In genomic region chr14:104723651-104724406, GRCh38 we compare ENCODE assay signal across 8 cellular contexts. TPM values are rescaled to one million over a fixed set of nuclear protein-coding genes. Genes with fewer than 3 reads are reported as not detected.
DNase-seq lines count a peak whose midpoint lies in the region; ATAC-seq and TF ChIP-seq lines count a peak whose summit lies in the region.

Gene ADSS1 (plus strand): TSS chr14:104724229. CDS start chr14:104724271, 42 bp downstream.

- no peaks in the 10 kb centered on the region for H3F3A ChIP-seq in OCI-LY1 (ENCODE audit: insufficient read depth, low read length)

- 2 to 4% methylated on average over 13 to 51 of the region's 82 CpGs for WGBS in testis, 2 donors

- peak; percentile 99 for TF ChIP-seq CTCF in OCI-LY1 (IDR thresholded peaks at IDR 0.05; ENCODE audit: low read length)
- TF ChIP-seq CTCF in foreskin keratinocyte (conservative IDR thresholded peaks at IDR 0.05): peak; percentile 85
- TF ChIP-seq CTCF in testis (IDR thresholded peaks at IDR 0.05): peak; percentile 76 to 86 (median 80)

- no peaks in the 10 kb centered on the region for H3K79me2 ChIP-seq in OCI-LY1 (ENCODE audit: insufficient read depth, low read length)

- intact Hi-C loops in testis (cut with DNase I; ENCODE audit: low total_unique reads): no loop called here

- H3K36me3 ChIP-seq in OCI-LY1 (ENCODE audit: insufficient read depth, low read length): no peaks in the 10 kb centered on the region
- peaks cover 2% of the 10 kb centered on the region for H3K36me3 ChIP-seq in neuron (ENCODE audit: insufficient read depth, low read length)
- H3K36me3 ChIP-seq in testis (ENCODE audit: low read depth, missing control alignments): no peaks in the 10 kb centered on the region

- H4K20me1 ChIP-seq in OCI-LY1 (ENCODE audit: insufficient read depth, low read length): no peaks in the 10 kb centered on the region

- H3K27ac ChIP-seq in OCI-LY1 (ENCODE audit: low read depth, low read length, poor library complexity, severe bottlenecking) (no peak within 1 kb of the TSS), foreskin keratinocyte (no peak within 1 kb of the TSS), testis (no peak within 1 kb of the TSS)

- ATAC-seq in HG02571 (IDR thresholded peaks at IDR 0.05; ENCODE audit: unreplicated experiment): peak; percentile 51
- ATAC-seq in foreskin keratinocyte: peak; percentile 53

- H3K4me1 ChIP-seq in OCI-LY1 (ENCODE audit: insufficient read depth, low read length, severe bottlenecking) (peaks cover 7% of the 10 kb centered on the region), foreskin keratinocyte (no peaks in the 10 kb centered on the region), neuron (ENCODE audit: insufficient read depth, low read length) (peaks cover 26% of the 10 kb centered on the region), testis (peaks cover 10% of the 10 kb centered on the region)

- DNase-seq in activated T-helper 1 cell treated with anti-CD3 and anti-CD28 coated beads, Interleukin-2, amount 50 U/mL, for 16 hours (ENCODE audit: low read depth in 1 of 2, low spot score in 1 of 2): peak; percentile 23 to 41
- DNase-seq in foreskin keratinocyte (no peak), testis (peak; percentile 67), NK-92 (lab: John Stamatoyannopoulos, UW; ENCODE audit: unreplicated experiment) (no peak)

- H2AFZ ChIP-seq in OCI-LY1 (ENCODE audit: low read length) (peak within 1 kb of the TSS; percentile 58; the same call in 1 of the 2 replicates), neuron (ENCODE audit: low read depth, low read length) (no peak within 1 kb of the TSS)

- H3K9ac ChIP-seq in OCI-LY1 (ENCODE audit: low read length): peak within 1 kb of the TSS; percentile 70

- H3K27me3 ChIP-seq in OCI-LY1 (ENCODE audit: insufficient read depth, low read length) (0 out of 2 replicates have a peak, but pooled peaks cover 8% of the 10 kb centered on the region), foreskin keratinocyte (peaks cover 8% of the 10 kb centered on the region), neuron (ENCODE audit: insufficient read depth, low read length) (no peaks in the 10 kb centered on the region), testis (no peaks in the 10 kb centered on the region)

- no peaks in the 10 kb centered on the region for H3K9me3 ChIP-seq in OCI-LY1 (ENCODE audit: low read length)
- H3K9me3 ChIP-seq in neuron (ENCODE audit: low read length): no peaks in the 10 kb centered on the region
- H3K9me3 ChIP-seq in testis: no peaks in the 10 kb centered on the region

- H3K4me3 ChIP-seq in GM08714 (ENCODE audit: low read length) (peak within 1 kb of the TSS; percentile 60; the same call in 1 of the 2 replicates), OCI-LY1 (ENCODE audit: low read depth, low read length, poor library complexity, severe bottlenecking) (peak within 1 kb of the TSS; percentile 75), neuron (ENCODE audit: low read length) (peak within 1 kb of the TSS; percentile 40), testis (peak within 1 kb of the TSS; percentile 60 to 67)

- H3K4me2 ChIP-seq in OCI-LY1 (ENCODE audit: low read length): peak within 1 kb of the TSS; percentile 87

- TF ChIP-seq POLR2A in testis (IDR thresholded peaks at IDR 0.05): no peak

- H3K9me2 ChIP-seq in OCI-LY1 (ENCODE audit: low read depth, low read length): no peaks in the 10 kb centered on the region

RNA-seq across cellular contexts. Expression of gene ADSS1, which starts in this region (rescaled TPM):
- 0.63 and 1.2 TPM in 2 replicates for total RNA-seq in foreskin keratinocyte
- polyA plus RNA-seq in foreskin keratinocyte: 0.43 and 1.1 TPM in 2 replicates
- total RNA-seq in testis: 10 to 100 TPM; 48.7 to 79.4 TPM
- polyA plus RNA-seq in testis (ENCODE audit: insufficient read depth, low read depth, low replicate concordance): 79.6 TPM

Comparison
In these comparisons a context has a peak if more than half of its experiments do, and no peak if none do; other contexts are left out.
1. RNA of gene ADSS1 (total RNA-seq): 48.7 to 79.4 TPM in testis; 0.63 to 1.2 TPM in foreskin keratinocyte; every median in the first group is over 10 times any median in the second.
2. RNA of gene ADSS1 (polyA plus RNA-seq): 79.6 TPM in testis (single experiment); 0.43 to 1.1 TPM in foreskin keratinocyte; every median in the first group is over 10 times any median in the second.
3. DNase-seq: peak in activated T-helper 1 cell treated with anti-CD3 and anti-CD28 coated beads, Interleukin-2, amount 50 U/mL, for 16 hours (2 of 2) and testis (single experiment); none in foreskin keratinocyte (0 of 2) and NK-92 (single experiment).
4. Peak in every context shown above with its lines, with median percentiles within 50 percentile points of each other: H3K4me3 ChIP-seq and CTCF ChIP-seq.